1 cellular context compared by ENCODE assay signal in genomic region chr19:7620442-7621412, GRCh38.
TF ChIP-seq lines count a peak whose summit lies in the region.

No MANE protein-coding gene starts in this region.

TF ChIP-seq in HepG2, 621 proteins besides CTCF, POLR2A, EP300 and RAD21:
- TF ChIP-seq PAF1 (CRISPR knock-in tag; IDR thresholded peaks at IDR 0.05) (no peak), ZNF205 (CRISPR knock-in tag; IDR thresholded peaks at IDR 0.05) (no peak), ZSCAN22 (CRISPR knock-in tag; IDR thresholded peaks at IDR 0.05) (no peak), AGO2 (optimal IDR thresholded peaks at IDR 0.05; ENCODE audit: low read depth, low read length) (peak; percentile 3), ZNF577 (CRISPR knock-in tag; IDR thresholded peaks at IDR 0.05; ENCODE audit: borderline replicate concordance, low read depth) (no peak), RBFOX2 (IDR thresholded peaks at IDR 0.05; ENCODE audit: low read depth, low read length) (peak; percentile 29; the same call in 1 of the 2 replicates)
TF ChIP-seq in HepG2: peak in this region for 2.
